11 cellular contexts compared by ENCODE assay signal in the genomic region with DNA sequence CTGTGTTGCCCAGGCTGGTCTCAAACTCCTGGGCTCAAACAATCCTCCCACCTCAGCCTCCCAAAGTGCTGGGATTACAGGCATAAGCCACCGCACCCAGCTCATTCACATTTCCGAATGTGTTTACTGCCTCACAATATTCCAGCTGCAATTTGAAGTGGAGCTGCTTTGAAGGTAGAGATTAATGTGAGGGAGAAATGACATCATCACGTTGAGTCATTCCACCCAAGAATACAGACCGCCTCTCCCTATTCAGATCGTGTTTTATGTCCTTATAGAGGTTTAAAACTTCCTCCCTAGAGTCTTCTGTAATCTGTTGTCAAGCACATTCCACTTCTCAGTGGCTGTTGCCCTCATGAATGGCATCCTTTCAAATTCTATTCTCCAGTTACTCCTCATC.
DNase-seq lines count a peak whose midpoint lies in the region; ATAC-seq and TF ChIP-seq lines count a peak whose summit lies in the region.
"Had no signal": no experiment of that assay in that cellular context is flagged by ENCODE, and none has a peak within 500 bp of the region (broad histone marks: within the 10 kb centered on the region; RNA-seq: fewer than 3 reads in every experiment).

No MANE protein-coding gene starts in this region.

- H3K4me1 ChIP-seq in stomach: peaks cover 7 to 37% (median 18%) of the 10 kb centered on the region in 4 donors
- H3K4me1 ChIP-seq: parathyroid adenoma had no signal

- H3K27ac Mint-ChIP-seq in activated naive CD8-positive, alpha-beta T cell: peak overlapping the region; percentile 99
- H3K27ac Mint-ChIP-seq: stimulated activated memory B cell treated with anti-CD40 and anti-IgM and Interleukin-4, amounts not matched to agents 10 μg/mL and 1 μg/mL and 100 μg/mL, for 72 hours had no signal

- peak; percentile 38 for DNase-seq in HT-29 (ENCODE audit: low spot score)
- DNase-seq in kidney tubule cell (ENCODE audit: low spot score): peak; percentile 50
- no peak for DNase-seq in stomach
- no peak for DNase-seq in OCI-M1 (lab: John Stamatoyannopoulos, UW)

- TF ChIP-seq POLR2A in stomach (IDR thresholded peaks at IDR 0.05): no peak

- H3K27me3 Mint-ChIP-seq in activated naive CD8-positive, alpha-beta T cell: no peaks in the 10 kb centered on the region
- H3K27me3 Mint-ChIP-seq: stimulated activated memory B cell treated with anti-CD40 and anti-IgM and Interleukin-4, amounts not matched to agents 10 μg/mL and 1 μg/mL and 100 μg/mL, for 72 hours had no signal

- H3K4me1 Mint-ChIP-seq in activated naive CD8-positive, alpha-beta T cell (ENCODE audit: low read depth): peaks cover 57% of the 10 kb centered on the region

- no peak for TF ChIP-seq EP300 in stomach (IDR thresholded peaks at IDR 0.05)

- H3K27me3 ChIP-seq in stomach: no peaks in the 10 kb centered on the region

- H3K36me3 Mint-ChIP-seq in activated naive CD8-positive, alpha-beta T cell: peaks cover 21% of the 10 kb centered on the region

- intact Hi-C loops in stomach (cut with DNase I; ENCODE audit: low total_unique reads): no loop called here

- peak overlapping the region; percentile 92 for H3K27ac ChIP-seq in C4-2B
- no peak overlapping the region for H3K27ac ChIP-seq in stomach
- H3K27ac ChIP-seq: KMS-11, parathyroid adenoma had no signal

- WGBS in stomach, 5 donors: 68 to 85% (median 82%) methylated on average over 5 of the region's 5 CpGs

- TF ChIP-seq CTCF in C4-2B (conservative IDR thresholded peaks at IDR 0.05) (no peak), stomach (IDR thresholded peaks at IDR 0.05) (no peak)

- H3K4me3 ChIP-seq in stomach: no peak overlapping the region

- no peaks in the 10 kb centered on the region for H3K36me3 ChIP-seq in stomach

- H3K9me3 Mint-ChIP-seq in activated naive CD8-positive, alpha-beta T cell (ENCODE audit: low read depth): peaks cover 16% of the 10 kb centered on the region

- peaks cover 0 to 16% (median 13%) of the 10 kb centered on the region in 4 donors for H3K9me3 ChIP-seq in stomach

- ATAC-seq in GM21619 (IDR thresholded peaks at IDR 0.05; ENCODE audit: unreplicated experiment): no peak
- no peak for ATAC-seq in HG02763 (IDR thresholded peaks at IDR 0.05; ENCODE audit: unreplicated experiment)
- ATAC-seq: stimulated activated memory B cell treated with anti-CD40 and anti-IgM and Interleukin-4, amounts not matched to agents 10 μg/mL and 1 μg/mL and 100 μg/mL, for 72 hours had no signal

- peak overlapping the region; percentile 92 for H3K4me3 Mint-ChIP-seq in activated naive CD8-positive, alpha-beta T cell
- H3K4me3 Mint-ChIP-seq: stimulated activated memory B cell treated with anti-CD40 and anti-IgM and Interleukin-4, amounts not matched to agents 10 μg/mL and 1 μg/mL and 100 μg/mL, for 72 hours had no signal

Comparison
In these comparisons a context has a peak if more than half of its experiments do, and no peak if none do; other contexts are left out.
1. DNase-seq: peak in HT-29 (single experiment) and kidney tubule cell (single experiment); none in stomach (single experiment) and OCI-M1 (single experiment).